28 cellular contexts compared by ENCODE assay signal in the genomic region with DNA sequence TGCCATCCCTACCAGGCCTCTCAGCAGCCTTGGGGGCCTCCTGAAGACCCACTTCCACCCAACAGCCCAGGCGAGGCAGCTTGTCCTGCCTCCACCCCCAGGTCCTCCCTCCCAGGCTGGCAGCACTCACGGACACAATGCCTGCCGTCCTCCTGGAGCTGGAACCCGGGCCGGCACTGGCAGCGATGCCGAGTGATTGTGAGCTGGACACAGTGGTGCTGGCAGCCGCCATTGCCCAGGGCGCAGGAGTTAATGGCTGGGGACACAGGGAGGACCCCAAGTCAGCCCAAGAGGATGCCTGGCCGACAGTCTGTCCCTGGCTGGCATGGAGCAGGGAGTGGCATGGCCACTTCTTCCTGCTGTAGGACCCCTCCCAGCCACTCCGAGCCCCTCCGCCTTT.
"Had no signal": no experiment of that assay in that cellular context is flagged by ENCODE, and none has a peak within 500 bp of the region (broad histone marks: within the 10 kb centered on the region; RNA-seq: fewer than 3 reads in every experiment).

No MANE protein-coding gene starts in this region.

- H3K36me3 Mint-ChIP-seq: activated naive CD8-positive, alpha-beta T cell had no signal

- H3K9me3 Mint-ChIP-seq: activated B cell treated with CpG ODN at 0.5 μM for 24 hours; activated CD8-positive, alpha-beta T cell treated with anti-CD3 and anti-CD28 coated beads for 36 hours; activated T-cell treated with anti-CD3 and anti-CD28 coated beads, Interleukin-2, amount 50 U/mL, for 4 hours; activated T-helper 17 cell treated with anti-CD3 and anti-CD28 coated beads, Interleukin-2, amount 50 U/mL, for 72 hours; T-helper 2 cell treated with Interferon-gamma antibody and Interleukin-4, amounts not matched to agents 5 μg/mL and 100 μg/mL, for 36 hours had no signal

- H3K4me1 Mint-ChIP-seq: activated B cell treated with CpG ODN at 0.5 μM for 24 hours; activated T-helper 17 cell treated with anti-CD3 and anti-CD28 coated beads, Interleukin-2, amount 50 U/mL, for 72 hours had no signal

- H3K4me3 ChIP-seq: esophagus squamous epithelium, gastroesophageal sphincter had no signal

- H3K27ac Mint-ChIP-seq: activated B cell treated with CpG ODN at 0.5 μM for 24 hours; activated CD8-positive, alpha-beta T cell treated with anti-CD3 and anti-CD28 coated beads for 36 hours; activated naive CD8-positive, alpha-beta T cell; activated T-helper 17 cell treated with anti-CD3 and anti-CD28 coated beads, Interleukin-2, amount 50 U/mL, for 72 hours; T-helper 17 cell; T-helper 2 cell treated with Interferon-gamma antibody and Interleukin-4, amounts not matched to agents 5 μg/mL and 100 μg/mL, for 36 hours had no signal

- H3K27ac ChIP-seq: brain microvascular endothelial cell, epithelial cell of prostate, esophagus squamous epithelium, gastroesophageal sphincter, WERI-Rb-1 had no signal

- H3K36me3 ChIP-seq: brain microvascular endothelial cell, WERI-Rb-1 had no signal

- H3K27me3 ChIP-seq: brain microvascular endothelial cell, esophagus squamous epithelium, gastroesophageal sphincter had no signal

- H3K4me1 ChIP-seq: esophagus squamous epithelium, gastroesophageal sphincter had no signal

- H3K9me3 ChIP-seq: esophagus squamous epithelium, gastroesophageal sphincter had no signal

- DNase-seq: activated B cell treated with CpG ODN at 0.5 μM for 24 hours; activated CD4-positive, alpha-beta T cell treated with anti-CD3 and anti-CD28 coated beads for 48 hours; activated CD4-positive, alpha-beta T cell treated with anti-CD3 and anti-CD28 coated beads, Interleukin-2, amount 50 U/mL, for 1 hour; activated CD4-positive, alpha-beta T cell treated with anti-CD3 and anti-CD28 coated beads, Interleukin-2, amount 50 U/mL, for 48 hours; activated CD8-positive, alpha-beta memory T cell treated with anti-CD3 and anti-CD28 coated beads for 24 hours; activated CD8-positive, alpha-beta T cell treated with anti-CD3 and anti-CD28 coated beads for 36 hours; activated effector memory CD4-positive, alpha-beta T cell treated with Interleukin-2 at 50 U/mL for 16 hours; activated gamma-delta T cell treated with Interleukin-2 at 50 U/mL for 16 hours; activated naive CD4-positive, alpha-beta T cell treated with anti-CD3 and anti-CD28 coated beads, Interleukin-2, amount 50 U/mL, for 16 hours; activated naive CD4-positive, alpha-beta T cell treated with Interleukin-2 at 50 U/mL for 16 hours; activated T-cell treated with anti-CD3 and anti-CD28 coated beads, Interleukin-2, amount 50 U/mL, for 4 hours; amniotic stem cell; anterior cingulate cortex; brain microvascular endothelial cell; caudate nucleus; cortex of kidney; effector CD8-positive, alpha-beta T cell; esophagus squamous epithelium; foreskin melanocyte; T-helper 1 cell; T-helper 17 cell; T1000; WERI-Rb-1 had no signal

- H3K27me3 Mint-ChIP-seq: activated B cell treated with CpG ODN at 0.5 μM for 24 hours; activated CD8-positive, alpha-beta T cell treated with anti-CD3 and anti-CD28 coated beads for 36 hours; activated naive CD8-positive, alpha-beta T cell; activated T-helper 17 cell treated with anti-CD3 and anti-CD28 coated beads, Interleukin-2, amount 50 U/mL, for 72 hours; T-helper 17 cell had no signal

- H3K4me3 Mint-ChIP-seq: activated B cell treated with CpG ODN at 0.5 μM for 24 hours; activated CD8-positive, alpha-beta T cell treated with anti-CD3 and anti-CD28 coated beads for 36 hours; activated naive CD8-positive, alpha-beta T cell; activated T-cell treated with anti-CD3 and anti-CD28 coated beads, Interleukin-2, amount 50 U/mL, for 4 hours; activated T-helper 17 cell treated with anti-CD3 and anti-CD28 coated beads, Interleukin-2, amount 50 U/mL, for 72 hours; T-helper 17 cell; T-helper 2 cell treated with Interferon-gamma antibody and Interleukin-4, amounts not matched to agents 5 μg/mL and 100 μg/mL, for 36 hours had no signal
